Comparison of ENCODE assay signal across 13 cellular contexts in genomic region chr18:72941001-72941400, GRCh38.
"Had no signal": no experiment of that assay in that cellular context is flagged by ENCODE, and none has a peak within 500 bp of the region (broad histone marks: within the 10 kb centered on the region; RNA-seq: fewer than 3 reads in every experiment).

No MANE protein-coding gene starts in this region.

- H3K9me3 Mint-ChIP-seq: activated naive CD8-positive, alpha-beta T cell treated with anti-CD3 and anti-CD28 coated beads, Interleukin-2, amount 50 U/mL, for 24 hours; mesothelial cell of epicardium; neural crest cell had no signal

- H3K4me3 ChIP-seq: coronary artery, upper lobe of left lung had no signal

- H3K4me1 Mint-ChIP-seq: activated naive CD8-positive, alpha-beta T cell treated with anti-CD3 and anti-CD28 coated beads, Interleukin-2, amount 50 U/mL, for 24 hours; mesothelial cell of epicardium; neural crest cell had no signal

- H3K27ac ChIP-seq: coronary artery, upper lobe of left lung had no signal

- H3K9me3 ChIP-seq: upper lobe of left lung had no signal

- H3K27ac Mint-ChIP-seq: activated naive CD8-positive, alpha-beta T cell treated with anti-CD3 and anti-CD28 coated beads, Interleukin-2, amount 50 U/mL, for 24 hours; mesothelial cell of epicardium; stimulated activated naive CD8-positive, alpha-beta T cell treated with anti-CD3 and anti-CD28 coated beads, Interleukin-15, Interleukin-2, amounts not matched to agents 100 ng/mL and 50 ng/mL, for 24 hours had no signal

- H3K27me3 ChIP-seq: upper lobe of left lung had no signal

- DNase-seq: activated CD4-positive, alpha-beta T cell treated with anti-CD3 and anti-CD28 coated beads for 48 hours; activated CD8-positive, alpha-beta memory T cell treated with anti-CD3 and anti-CD28 coated beads for 24 hours; activated naive CD4-positive, alpha-beta T cell treated with Interleukin-2 at 50 U/mL for 16 hours; activated naive CD8-positive, alpha-beta T cell treated with anti-CD3 and anti-CD28 coated beads, Interleukin-2, amount 50 U/mL, for 24 hours; caudate nucleus; effector CD4-positive, alpha-beta T cell; stimulated activated CD4-positive, alpha-beta T cell treated with anti-CD3 and anti-CD28 coated beads, Interleukin-15, amount 100 ng/mL, for 24 hours; stimulated activated CD4-positive, alpha-beta T cell treated with anti-CD3 and anti-CD28 coated beads, Interleukin-4, amount 100 ng/mL, for 24 hours; upper lobe of left lung had no signal

- H3K36me3 ChIP-seq: upper lobe of left lung had no signal

- H3K36me3 Mint-ChIP-seq: mesothelial cell of epicardium had no signal

- H3K4me3 Mint-ChIP-seq: activated naive CD8-positive, alpha-beta T cell treated with anti-CD3 and anti-CD28 coated beads, Interleukin-2, amount 50 U/mL, for 24 hours; mesothelial cell of epicardium; neural crest cell; stimulated activated naive CD8-positive, alpha-beta T cell treated with anti-CD3 and anti-CD28 coated beads, Interleukin-15, Interleukin-2, amounts not matched to agents 100 ng/mL and 50 ng/mL, for 24 hours had no signal

- H3K27me3 Mint-ChIP-seq: activated naive CD8-positive, alpha-beta T cell treated with anti-CD3 and anti-CD28 coated beads, Interleukin-2, amount 50 U/mL, for 24 hours; stimulated activated naive CD8-positive, alpha-beta T cell treated with anti-CD3 and anti-CD28 coated beads, Interleukin-15, Interleukin-2, amounts not matched to agents 100 ng/mL and 50 ng/mL, for 24 hours had no signal

- ATAC-seq: activated naive CD8-positive, alpha-beta T cell treated with anti-CD3 and anti-CD28 coated beads, Interleukin-2, amount 50 U/mL, for 24 hours had no signal

- H3K4me1 ChIP-seq: upper lobe of left lung had no signal
